1 cellular context compared by ENCODE assay signal in the genomic region with DNA sequence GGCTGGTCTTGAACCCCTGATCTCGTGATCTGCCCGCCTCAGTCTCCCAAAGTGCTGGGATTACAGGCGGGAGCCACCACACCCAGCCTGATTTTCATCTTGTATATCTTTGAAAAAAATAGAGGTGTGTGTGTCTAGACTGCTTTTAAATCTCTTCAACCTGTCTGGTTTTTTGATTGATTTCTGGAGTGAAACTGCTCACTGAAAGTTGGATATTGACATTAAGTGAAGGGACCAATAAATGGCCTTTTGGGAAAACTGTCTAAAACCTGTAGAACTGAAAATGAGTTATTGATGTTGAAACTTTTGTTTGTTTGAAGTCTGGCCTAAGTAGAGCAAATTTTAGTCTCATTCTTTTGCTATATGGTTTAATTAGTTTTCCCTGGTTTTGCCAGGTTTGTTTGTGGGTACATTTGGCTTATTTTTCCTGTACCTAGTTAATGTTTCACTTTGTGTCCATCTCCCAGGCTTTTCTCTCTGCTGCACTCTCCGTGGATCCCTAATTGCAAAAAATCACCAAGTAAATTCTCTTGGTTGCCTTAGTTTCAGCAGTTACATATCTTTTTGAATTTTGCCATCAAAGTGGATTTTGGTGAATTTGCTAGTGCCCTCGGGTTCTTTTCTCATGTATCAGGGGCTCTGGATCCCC.
TF ChIP-seq lines count a peak whose summit lies in the region.

No MANE protein-coding gene starts in this region.

TF ChIP-seq in GM23338, 12 proteins besides CTCF, POLR2A, EP300 and RAD21 (continued from another document):
- TF ChIP-seq, protein P1, sequence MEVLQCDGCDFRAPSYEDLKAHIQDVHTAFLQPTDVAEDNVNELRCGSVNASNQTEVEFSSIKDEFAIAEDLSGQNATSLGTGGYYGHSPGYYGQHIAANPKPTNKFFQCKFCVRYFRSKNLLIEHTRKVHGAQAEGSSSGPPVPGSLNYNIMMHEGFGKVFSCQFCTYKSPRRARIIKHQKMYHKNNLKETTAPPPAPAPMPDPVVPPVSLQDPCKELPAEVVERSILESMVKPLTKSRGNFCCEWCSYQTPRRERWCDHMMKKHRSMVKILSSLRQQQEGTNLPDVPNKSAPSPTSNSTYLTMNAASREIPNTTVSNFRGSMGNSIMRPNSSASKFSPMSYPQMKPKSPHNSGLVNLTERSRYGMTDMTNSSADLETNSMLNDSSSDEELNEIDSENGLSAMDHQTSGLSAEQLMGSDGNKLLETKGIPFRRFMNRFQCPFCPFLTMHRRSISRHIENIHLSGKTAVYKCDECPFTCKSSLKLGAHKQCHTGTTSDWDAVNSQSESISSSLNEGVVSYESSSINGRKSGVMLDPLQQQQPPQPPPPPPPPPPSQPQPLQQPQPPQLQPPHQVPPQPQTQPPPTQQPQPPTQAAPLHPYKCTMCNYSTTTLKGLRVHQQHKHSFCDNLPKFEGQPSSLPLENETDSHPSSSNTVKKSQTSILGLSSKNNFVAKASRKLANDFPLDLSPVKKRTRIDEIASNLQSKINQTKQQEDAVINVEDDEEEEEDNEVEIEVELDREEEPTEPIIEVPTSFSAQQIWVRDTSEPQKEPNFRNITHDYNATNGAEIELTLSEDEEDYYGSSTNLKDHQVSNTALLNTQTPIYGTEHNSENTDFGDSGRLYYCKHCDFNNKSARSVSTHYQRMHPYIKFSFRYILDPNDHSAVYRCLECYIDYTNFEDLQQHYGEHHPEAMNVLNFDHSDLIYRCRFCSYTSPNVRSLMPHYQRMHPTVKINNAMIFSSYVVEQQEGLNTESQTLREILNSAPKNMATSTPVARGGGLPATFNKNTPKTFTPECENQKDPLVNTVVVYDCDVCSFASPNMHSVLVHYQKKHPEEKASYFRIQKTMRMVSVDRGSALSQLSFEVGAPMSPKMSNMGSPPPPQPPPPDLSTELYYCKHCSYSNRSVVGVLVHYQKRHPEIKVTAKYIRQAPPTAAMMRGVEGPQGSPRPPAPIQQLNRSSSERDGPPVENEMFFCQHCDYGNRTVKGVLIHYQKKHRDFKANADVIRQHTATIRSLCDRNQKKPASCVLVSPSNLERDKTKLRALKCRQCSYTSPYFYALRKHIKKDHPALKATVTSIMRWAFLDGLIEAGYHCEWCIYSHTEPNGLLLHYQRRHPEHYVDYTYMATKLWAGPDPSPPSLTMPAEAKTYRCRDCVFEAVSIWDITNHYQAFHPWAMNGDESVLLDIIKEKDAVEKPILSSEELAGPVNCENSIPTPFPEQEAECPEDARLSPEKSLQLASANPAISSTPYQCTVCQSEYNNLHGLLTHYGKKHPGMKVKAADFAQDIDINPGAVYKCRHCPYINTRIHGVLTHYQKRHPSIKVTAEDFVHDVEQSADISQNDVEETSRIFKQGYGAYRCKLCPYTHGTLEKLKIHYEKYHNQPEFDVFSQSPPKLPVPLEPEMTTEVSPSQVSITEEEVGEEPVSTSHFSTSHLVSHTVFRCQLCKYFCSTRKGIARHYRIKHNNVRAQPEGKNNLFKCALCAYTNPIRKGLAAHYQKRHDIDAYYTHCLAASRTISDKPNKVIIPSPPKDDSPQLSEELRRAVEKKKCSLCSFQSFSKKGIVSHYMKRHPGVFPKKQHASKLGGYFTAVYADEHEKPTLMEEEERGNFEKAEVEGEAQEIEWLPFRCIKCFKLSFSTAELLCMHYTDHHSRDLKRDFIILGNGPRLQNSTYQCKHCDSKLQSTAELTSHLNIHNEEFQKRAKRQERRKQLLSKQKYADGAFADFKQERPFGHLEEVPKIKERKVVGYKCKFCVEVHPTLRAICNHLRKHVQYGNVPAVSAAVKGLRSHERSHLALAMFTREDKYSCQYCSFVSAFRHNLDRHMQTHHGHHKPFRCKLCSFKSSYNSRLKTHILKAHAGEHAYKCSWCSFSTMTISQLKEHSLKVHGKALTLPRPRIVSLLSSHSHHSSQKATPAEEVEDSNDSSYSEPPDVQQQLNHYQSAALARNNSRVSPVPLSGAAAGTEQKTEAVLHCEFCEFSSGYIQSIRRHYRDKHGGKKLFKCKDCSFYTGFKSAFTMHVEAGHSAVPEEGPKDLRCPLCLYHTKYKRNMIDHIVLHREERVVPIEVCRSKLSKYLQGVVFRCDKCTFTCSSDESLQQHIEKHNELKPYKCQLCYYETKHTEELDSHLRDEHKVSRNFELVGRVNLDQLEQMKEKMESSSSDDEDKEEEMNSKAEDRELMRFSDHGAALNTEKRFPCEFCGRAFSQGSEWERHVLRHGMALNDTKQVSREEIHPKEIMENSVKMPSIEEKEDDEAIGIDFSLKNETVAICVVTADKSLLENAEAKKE (CRISPR knock-in tag; IDR thresholded peaks at IDR 0.05), result no peak
- TF ChIP-seq EZH2 (IDR thresholded peaks at IDR 0.05; ENCODE audit: low read depth, unreplicated experiment), result no peak
- TF ChIP-seq ZNF114 (CRISPR knock-in tag; IDR thresholded peaks at IDR 0.05), result no peak
- TF ChIP-seq, protein P2, sequence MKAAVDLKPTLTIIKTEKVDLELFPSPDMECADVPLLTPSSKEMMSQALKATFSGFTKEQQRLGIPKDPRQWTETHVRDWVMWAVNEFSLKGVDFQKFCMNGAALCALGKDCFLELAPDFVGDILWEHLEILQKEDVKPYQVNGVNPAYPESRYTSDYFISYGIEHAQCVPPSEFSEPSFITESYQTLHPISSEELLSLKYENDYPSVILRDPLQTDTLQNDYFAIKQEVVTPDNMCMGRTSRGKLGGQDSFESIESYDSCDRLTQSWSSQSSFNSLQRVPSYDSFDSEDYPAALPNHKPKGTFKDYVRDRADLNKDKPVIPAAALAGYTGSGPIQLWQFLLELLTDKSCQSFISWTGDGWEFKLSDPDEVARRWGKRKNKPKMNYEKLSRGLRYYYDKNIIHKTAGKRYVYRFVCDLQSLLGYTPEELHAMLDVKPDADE (IDR thresholded peaks at IDR 0.05), result no peak
- TF ChIP-seq NANOG (IDR thresholded peaks at IDR 0.05; ENCODE audit: borderline replicate concordance), result no peak
